ENCODE assay signal across 1 cellular context in the genomic region with DNA sequence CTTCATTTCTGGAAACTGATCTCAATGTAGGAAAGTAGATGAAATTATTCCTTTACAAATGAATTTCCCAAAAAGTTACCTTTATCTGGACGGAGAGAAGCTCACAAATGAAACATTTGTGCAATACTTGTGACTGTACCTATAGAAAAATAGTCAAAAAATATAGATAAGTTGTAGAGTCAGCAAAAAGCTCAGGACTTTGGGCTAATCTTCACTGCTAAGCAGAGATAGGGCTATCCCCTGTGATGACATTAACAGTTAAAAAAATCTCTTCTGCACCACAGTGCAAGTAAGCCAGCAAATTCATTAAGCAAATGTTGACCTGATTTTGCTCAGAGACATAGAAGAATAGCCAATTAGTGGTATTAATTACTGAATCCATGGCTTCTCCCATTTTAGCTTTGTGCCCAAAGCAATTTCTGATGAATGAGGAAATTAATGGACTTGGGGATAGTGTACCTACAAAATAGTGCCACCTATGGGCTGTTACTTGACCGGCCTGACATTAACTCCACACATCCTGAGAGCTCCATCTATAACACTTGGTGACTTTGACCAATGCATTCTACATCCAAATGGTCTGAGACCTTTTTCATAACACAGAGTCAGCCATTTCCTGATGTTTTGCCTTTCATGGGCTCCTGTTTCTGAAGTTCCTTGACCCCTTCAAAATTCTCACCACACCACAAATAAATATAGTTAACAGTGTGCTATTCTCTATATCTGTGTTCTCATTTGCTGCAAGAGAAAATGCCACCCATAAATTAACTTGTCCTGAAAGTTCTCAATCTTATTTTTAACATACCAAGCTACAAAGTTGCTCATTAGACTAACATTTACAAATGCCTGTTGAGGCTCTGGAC.
TF ChIP-seq lines count a peak whose summit lies in the region.

No MANE protein-coding gene starts in this region.

TF ChIP-seq in WTC11, 78 proteins besides CTCF, POLR2A, EP300 and RAD21 (continued from another document):
- TF ChIP-seq, protein P1, sequence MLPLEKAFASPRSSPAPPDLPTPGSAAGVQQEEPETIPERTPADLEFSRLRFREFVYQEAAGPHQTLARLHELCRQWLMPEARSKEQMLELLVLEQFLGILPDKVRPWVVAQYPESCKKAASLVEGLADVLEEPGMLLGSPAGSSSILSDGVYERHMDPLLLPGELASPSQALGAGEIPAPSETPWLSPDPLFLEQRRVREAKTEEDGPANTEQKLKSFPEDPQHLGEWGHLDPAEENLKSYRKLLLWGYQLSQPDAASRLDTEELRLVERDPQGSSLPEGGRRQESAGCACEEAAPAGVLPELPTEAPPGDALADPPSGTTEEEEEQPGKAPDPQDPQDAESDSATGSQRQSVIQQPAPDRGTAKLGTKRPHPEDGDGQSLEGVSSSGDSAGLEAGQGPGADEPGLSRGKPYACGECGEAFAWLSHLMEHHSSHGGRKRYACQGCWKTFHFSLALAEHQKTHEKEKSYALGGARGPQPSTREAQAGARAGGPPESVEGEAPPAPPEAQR (CRISPR knock-in tag; IDR thresholded peaks at IDR 0.05), result no peak
- TF ChIP-seq, protein P2, sequence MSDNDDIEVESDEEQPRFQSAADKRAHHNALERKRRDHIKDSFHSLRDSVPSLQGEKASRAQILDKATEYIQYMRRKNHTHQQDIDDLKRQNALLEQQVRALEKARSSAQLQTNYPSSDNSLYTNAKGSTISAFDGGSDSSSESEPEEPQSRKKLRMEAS (CRISPR knock-in tag; IDR thresholded peaks at IDR 0.05), result no peak
- TF ChIP-seq TEAD1 (CRISPR knock-in tag; IDR thresholded peaks at IDR 0.05) (no peak), RORB (CRISPR knock-in tag; IDR thresholded peaks at IDR 0.05) (no peak), ELF4 (CRISPR knock-in tag; IDR thresholded peaks at IDR 0.05; ENCODE audit: low read depth) (no peak), FOXJ3 (CRISPR knock-in tag; IDR thresholded peaks at IDR 0.05; ENCODE audit: borderline replicate concordance) (no peak)
- TF ChIP-seq, protein P3, sequence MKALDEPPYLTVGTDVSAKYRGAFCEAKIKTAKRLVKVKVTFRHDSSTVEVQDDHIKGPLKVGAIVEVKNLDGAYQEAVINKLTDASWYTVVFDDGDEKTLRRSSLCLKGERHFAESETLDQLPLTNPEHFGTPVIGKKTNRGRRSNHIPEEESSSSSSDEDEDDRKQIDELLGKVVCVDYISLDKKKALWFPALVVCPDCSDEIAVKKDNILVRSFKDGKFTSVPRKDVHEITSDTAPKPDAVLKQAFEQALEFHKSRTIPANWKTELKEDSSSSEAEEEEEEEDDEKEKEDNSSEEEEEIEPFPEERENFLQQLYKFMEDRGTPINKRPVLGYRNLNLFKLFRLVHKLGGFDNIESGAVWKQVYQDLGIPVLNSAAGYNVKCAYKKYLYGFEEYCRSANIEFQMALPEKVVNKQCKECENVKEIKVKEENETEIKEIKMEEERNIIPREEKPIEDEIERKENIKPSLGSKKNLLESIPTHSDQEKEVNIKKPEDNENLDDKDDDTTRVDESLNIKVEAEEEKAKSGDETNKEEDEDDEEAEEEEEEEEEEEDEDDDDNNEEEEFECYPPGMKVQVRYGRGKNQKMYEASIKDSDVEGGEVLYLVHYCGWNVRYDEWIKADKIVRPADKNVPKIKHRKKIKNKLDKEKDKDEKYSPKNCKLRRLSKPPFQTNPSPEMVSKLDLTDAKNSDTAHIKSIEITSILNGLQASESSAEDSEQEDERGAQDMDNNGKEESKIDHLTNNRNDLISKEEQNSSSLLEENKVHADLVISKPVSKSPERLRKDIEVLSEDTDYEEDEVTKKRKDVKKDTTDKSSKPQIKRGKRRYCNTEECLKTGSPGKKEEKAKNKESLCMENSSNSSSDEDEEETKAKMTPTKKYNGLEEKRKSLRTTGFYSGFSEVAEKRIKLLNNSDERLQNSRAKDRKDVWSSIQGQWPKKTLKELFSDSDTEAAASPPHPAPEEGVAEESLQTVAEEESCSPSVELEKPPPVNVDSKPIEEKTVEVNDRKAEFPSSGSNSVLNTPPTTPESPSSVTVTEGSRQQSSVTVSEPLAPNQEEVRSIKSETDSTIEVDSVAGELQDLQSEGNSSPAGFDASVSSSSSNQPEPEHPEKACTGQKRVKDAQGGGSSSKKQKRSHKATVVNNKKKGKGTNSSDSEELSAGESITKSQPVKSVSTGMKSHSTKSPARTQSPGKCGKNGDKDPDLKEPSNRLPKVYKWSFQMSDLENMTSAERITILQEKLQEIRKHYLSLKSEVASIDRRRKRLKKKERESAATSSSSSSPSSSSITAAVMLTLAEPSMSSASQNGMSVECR (CRISPR knock-in tag; IDR thresholded peaks at IDR 0.05; ENCODE audit: borderline replicate concordance), result no peak
- TF ChIP-seq, protein P4, sequence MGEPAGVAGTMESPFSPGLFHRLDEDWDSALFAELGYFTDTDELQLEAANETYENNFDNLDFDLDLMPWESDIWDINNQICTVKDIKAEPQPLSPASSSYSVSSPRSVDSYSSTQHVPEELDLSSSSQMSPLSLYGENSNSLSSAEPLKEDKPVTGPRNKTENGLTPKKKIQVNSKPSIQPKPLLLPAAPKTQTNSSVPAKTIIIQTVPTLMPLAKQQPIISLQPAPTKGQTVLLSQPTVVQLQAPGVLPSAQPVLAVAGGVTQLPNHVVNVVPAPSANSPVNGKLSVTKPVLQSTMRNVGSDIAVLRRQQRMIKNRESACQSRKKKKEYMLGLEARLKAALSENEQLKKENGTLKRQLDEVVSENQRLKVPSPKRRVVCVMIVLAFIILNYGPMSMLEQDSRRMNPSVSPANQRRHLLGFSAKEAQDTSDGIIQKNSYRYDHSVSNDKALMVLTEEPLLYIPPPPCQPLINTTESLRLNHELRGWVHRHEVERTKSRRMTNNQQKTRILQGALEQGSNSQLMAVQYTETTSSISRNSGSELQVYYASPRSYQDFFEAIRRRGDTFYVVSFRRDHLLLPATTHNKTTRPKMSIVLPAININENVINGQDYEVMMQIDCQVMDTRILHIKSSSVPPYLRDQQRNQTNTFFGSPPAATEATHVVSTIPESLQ (CRISPR knock-in tag; IDR thresholded peaks at IDR 0.05), result no peak
- TF ChIP-seq, protein P5, sequence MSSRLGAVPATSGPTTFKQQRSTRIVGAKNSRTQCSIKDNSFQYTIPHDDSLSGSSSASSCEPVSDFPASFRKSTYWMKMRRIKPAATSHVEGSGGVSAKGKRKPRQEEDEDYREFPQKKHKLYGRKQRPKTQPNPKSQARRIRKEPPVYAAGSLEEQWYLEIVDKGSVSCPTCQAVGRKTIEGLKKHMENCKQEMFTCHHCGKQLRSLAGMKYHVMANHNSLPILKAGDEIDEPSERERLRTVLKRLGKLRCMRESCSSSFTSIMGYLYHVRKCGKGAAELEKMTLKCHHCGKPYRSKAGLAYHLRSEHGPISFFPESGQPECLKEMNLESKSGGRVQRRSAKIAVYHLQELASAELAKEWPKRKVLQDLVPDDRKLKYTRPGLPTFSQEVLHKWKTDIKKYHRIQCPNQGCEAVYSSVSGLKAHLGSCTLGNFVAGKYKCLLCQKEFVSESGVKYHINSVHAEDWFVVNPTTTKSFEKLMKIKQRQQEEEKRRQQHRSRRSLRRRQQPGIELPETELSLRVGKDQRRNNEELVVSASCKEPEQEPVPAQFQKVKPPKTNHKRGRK (CRISPR knock-in tag; IDR thresholded peaks at IDR 0.05; ENCODE audit: borderline replicate concordance), result no peak
